8 cellular contexts compared by ENCODE assay signal in genomic region chr12:123268850-123269249, GRCh38. TPM values are rescaled to one million over a fixed set of nuclear protein-coding genes. Genes with fewer than 3 reads are reported as not detected.
DNase-seq lines count a peak whose midpoint lies in the region; ATAC-seq and TF ChIP-seq lines count a peak whose summit lies in the region.

No MANE protein-coding gene starts in this region.

- no peaks in the 10 kb centered on the region for H3K27me3 Mint-ChIP-seq in activated CD4-positive, alpha-beta T cell treated with anti-CD3 and anti-CD28 coated beads for 36 hours

- peak overlapping the region; percentile 83 for H3K4me3 ChIP-seq in astrocyte of the cerebellum (ENCODE audit: low read depth, low read length)

- ATAC-seq in activated CD4-positive, alpha-beta T cell treated with anti-CD3 and anti-CD28 coated beads for 36 hours: no peak

- intact Hi-C loops in activated CD4-positive, alpha-beta T cell treated with anti-CD3 and anti-CD28 coated beads for 36 hours (cut with DNase I, micrococcal nuclease): loop anchor here in 1 of 2 experiments (1.0 kb wide), 1 partner anchor 189 kb away; the partner anchor contains the start of gene SNRNP35

- CTCF ChIA-PET in activated CD4-positive, alpha-beta T cell treated with anti-CD3 and anti-CD28 coated beads for 36 hours (lab: Charles Lee): interaction anchor here (0.5 to 4.0 kb wide), 8 partner anchors 12 to 875 kb away, joined by 3 to 16 read pairs (median 3); partner anchors contain the start of genes MPHOSPH9 and MTRFR

- H3K9me3 Mint-ChIP-seq in activated CD4-positive, alpha-beta T cell treated with anti-CD3 and anti-CD28 coated beads for 36 hours (ENCODE audit: low read depth): no peaks in the 10 kb centered on the region

- in situ Hi-C loops in astrocyte of the cerebellum (cut with HindIII; ENCODE audit: low sequenced_read_pairs) (no loop called here), G401 (cut with HindIII; ENCODE audit: low sequenced_read_pairs) (no loop called here)

- H3K27ac Mint-ChIP-seq in activated CD4-positive, alpha-beta T cell treated with anti-CD3 and anti-CD28 coated beads for 36 hours: peak overlapping the region; percentile 82

- DNase-seq in activated CD4-positive, alpha-beta T cell treated with anti-CD3 and anti-CD28 coated beads for 36 hours: no peak
- DNase-seq in activated CD4-positive, alpha-beta T cell treated with anti-CD3 and anti-CD28 coated beads, Interleukin-2, amount 50 U/mL, for 4 hours: no peak
- DNase-seq in astrocyte of the cerebellum (ENCODE audit: low read depth): no peak
- peak; percentile 61 for DNase-seq in medulla oblongata (ENCODE audit: extremely low spot score)
- DNase-seq in superior temporal gyrus (ENCODE audit: extremely low spot score): peak; percentile 64
- DNase-seq in DMS53 (lab: John Stamatoyannopoulos, UW): no peak
- DNase-seq in G401 (ENCODE audit: low spot score): no peak
- no peak for DNase-seq in HuH-7.5 (ENCODE audit: low spot score)

- peaks cover 6% of the 10 kb centered on the region for H3K36me3 Mint-ChIP-seq in activated CD4-positive, alpha-beta T cell treated with anti-CD3 and anti-CD28 coated beads for 36 hours (ENCODE audit: low read depth)

- POLR2A ChIA-PET in activated CD4-positive, alpha-beta T cell treated with anti-CD3 and anti-CD28 coated beads for 36 hours (lab: Charles Lee): interaction anchor here (2.5 kb wide), 1 partner anchor 36 kb away, joined by 8 read pairs; the partner anchor contains the start of genes MPHOSPH9 and MTRFR

- peaks cover 23% of the 10 kb centered on the region for H3K4me1 Mint-ChIP-seq in activated CD4-positive, alpha-beta T cell treated with anti-CD3 and anti-CD28 coated beads for 36 hours

- H3K4me3 Mint-ChIP-seq in activated CD4-positive, alpha-beta T cell treated with anti-CD3 and anti-CD28 coated beads for 36 hours: peak overlapping the region; percentile 86

- no peak for TF ChIP-seq CTCF in astrocyte of the cerebellum (IDR thresholded peaks at IDR 0.05; ENCODE audit: low read depth, low read length, missing control alignments)

RNA-seq across cellular contexts. Expression of gene CDK2AP1, which starts 2.8 kb away (rescaled TPM):
- total RNA-seq in activated CD4-positive, alpha-beta T cell treated with anti-CD3 and anti-CD28 coated beads for 36 hours: 10 to 100 TPM; 69.3 to 77.6 TPM
- 132 and 223 TPM in 2 replicates for total RNA-seq in G401 (2014; rRNA removed; shearing (Covaris generic))

RNA-seq across cellular contexts. Expression of gene MTRFR, which starts 35.6 kb away (rescaled TPM):
- 10 to 100 TPM; 31.1 to 34.7 TPM for total RNA-seq in activated CD4-positive, alpha-beta T cell treated with anti-CD3 and anti-CD28 coated beads for 36 hours
- 13.5 and 17.5 TPM in 2 replicates for total RNA-seq in G401 (2014; rRNA removed; shearing (Covaris generic))

RNA-seq across cellular contexts. Expression of gene MPHOSPH9, which starts 35.9 kb away (rescaled TPM):
- total RNA-seq in activated CD4-positive, alpha-beta T cell treated with anti-CD3 and anti-CD28 coated beads for 36 hours: 100 to 1,000 TPM in 1 of 2 experiments, 10 to 100 TPM in 1; 94.0 to 128 TPM
- total RNA-seq in G401 (2014; rRNA removed; shearing (Covaris generic)): 43.2 and 52.6 TPM in 2 replicates

Comparison
In these comparisons a context has a peak if more than half of its experiments do, and no peak if none do; other contexts are left out.
1. DNase-seq: peak in medulla oblongata (single experiment) and superior temporal gyrus (single experiment); none in activated CD4-positive, alpha-beta T cell treated with anti-CD3 and anti-CD28 coated beads for 36 hours (single experiment), activated CD4-positive, alpha-beta T cell treated with anti-CD3 and anti-CD28 coated beads, Interleukin-2, amount 50 U/mL, for 4 hours (0 of 2), astrocyte of the cerebellum (single experiment), DMS53 (single experiment), G401 (single experiment) and HuH-7.5 (single experiment).